Comparison of ENCODE assay signal across 23 cellular contexts in genomic region chr14:54147758-54148157, GRCh38.
DNase-seq lines count a peak whose midpoint lies in the region; ATAC-seq, FAIRE-seq and TF ChIP-seq lines count a peak whose summit lies in the region.
"Had no signal": no experiment of that assay in that cellular context is flagged by ENCODE, and none has a peak within 500 bp of the region (broad histone marks: within the 10 kb centered on the region; RNA-seq: fewer than 3 reads in every experiment).

No MANE protein-coding gene starts in this region.

- H3K9ac ChIP-seq in HepG2 (ENCODE audit: insufficient read depth, low read depth, low read length), result no peak overlapping the region
- H3K9ac ChIP-seq: BLaER1 treated with 17β-estradiol and CSF1 and Interleukin-3, amounts not matched to agents 10 nM and 100 nM had no signal

- H3K79me2 ChIP-seq in HepG2 (ENCODE audit: insufficient read depth, low read length), result no peaks in the 10 kb centered on the region

- CTCF ChIA-PET in HepG2 (lab: Yijun Ruan, JAX; ENCODE audit: low intra/inter-chr PET ratio, low total read pairs), result no interaction called here

- ATAC-seq in HepG2 (no peak), right lobe of liver (no peak), foreskin keratinocyte (no peak)
- ATAC-seq: A549 had no signal

- WGBS in HepG2 (ENCODE audit: low lambda C conversion rate), result 92% methylated on average over 3 of the region's 3 CpGs
- 96% methylated on average over 3 of the region's 3 CpGs for WGBS in right lobe of liver (ENCODE audit: insufficient coverage, low coverage, low lambda C conversion rate, missing lambda C conversion rate)

- H4K20me1 ChIP-seq in HepG2 (ENCODE audit: insufficient read depth, low read length), result no peaks in the 10 kb centered on the region
- H4K20me1 ChIP-seq: BLaER1 treated with 17β-estradiol and CSF1 and Interleukin-3, amounts not matched to agents 10 nM and 100 nM had no signal

- POLR2A ChIA-PET in HepG2 (lab: Yijun Ruan, JAX), result no interaction called here

- H3K36me3 ChIP-seq in HepG2 (replicated peaks in 1 of 2; ENCODE audit: control insufficient read depth in 1 of 2, insufficient read depth in 2 of 2, low read length in 2 of 2) (no peaks in the 10 kb centered on the region), right lobe of liver (no peaks in the 10 kb centered on the region)
- H3K36me3 ChIP-seq: BE2C; BLaER1 treated with 17β-estradiol and CSF1 and Interleukin-3, amounts not matched to agents 10 nM and 100 nM; HAP-1 had no signal

- intact Hi-C loops in HepG2 (cut with micrococcal nuclease; ENCODE audit: unreplicated experiment) (no loop called here), right lobe of liver (cut with DNase I) (no loop called here)

- no peak for FAIRE-seq in HepG2 (lab: Jason Lieb, UNC)
- FAIRE-seq: A549, GM12891, GM18507, H54 had no signal

- no peaks in the 10 kb centered on the region for H3K27me3 ChIP-seq in HepG2 (ENCODE audit: control insufficient read depth in 1 of 2, insufficient read depth in 2 of 2, low read length in 2 of 2)
- H3K27me3 ChIP-seq in right lobe of liver, result no peaks in the 10 kb centered on the region
- H3K27me3 ChIP-seq in foreskin keratinocyte, result no peaks in the 10 kb centered on the region
- H3K27me3 ChIP-seq: BE2C; BLaER1 treated with 17β-estradiol and CSF1 and Interleukin-3, amounts not matched to agents 10 nM and 100 nM had no signal

- H3K4me1 ChIP-seq in HepG2 (ENCODE audit: insufficient read depth, low read length) (peaks cover 14% of the 10 kb centered on the region), right lobe of liver (no peaks in the 10 kb centered on the region), foreskin keratinocyte (peaks cover 15% of the 10 kb centered on the region)
- H3K4me1 ChIP-seq: A549, HAP-1 had no signal

- TF ChIP-seq CTCF in HepG2 (CRISPR knock-in tag; IDR thresholded peaks at IDR 0.05), result no peak
- no peak for TF ChIP-seq CTCF in right lobe of liver (IDR thresholded peaks at IDR 0.05)
- no peak for TF ChIP-seq CTCF in foreskin keratinocyte (conservative IDR thresholded peaks at IDR 0.05)

- TF ChIP-seq POLR2A in HepG2 (IDR thresholded peaks at IDR 0.05; ENCODE audit: insufficient read depth in 1 of 2, low read depth in 2 of 2, low read length in 2 of 2) (no peak), right lobe of liver (IDR thresholded peaks at IDR 0.05) (no peak)

- H3K9me3 ChIP-seq in HepG2 (ENCODE audit: low read length) (peaks cover 32% of the 10 kb centered on the region), right lobe of liver (no peaks in the 10 kb centered on the region)
- H3K9me3 ChIP-seq: A549, BE2C, HAP-1 had no signal

- no peak overlapping the region for H3K4me3 ChIP-seq in HepG2 (replicated peaks in 1 of 3; ENCODE audit: insufficient read depth in 1 of 3, low read depth in 2 of 3, low read length in 3 of 3)
- no peak overlapping the region for H3K4me3 ChIP-seq in right lobe of liver
- H3K4me3 ChIP-seq: A549; BLaER1 treated with 17β-estradiol and CSF1 and Interleukin-3, amounts not matched to agents 10 nM and 100 nM; HAP-1 had no signal

- in situ Hi-C loops in HepG2 (cut with HindIII; ENCODE audit: extremely low pct_ligation_motif_present, low pct_unique_long_range_greater_than_20kb), result no loop called here

- TF ChIP-seq EP300 in HepG2 (IDR thresholded peaks at IDR 0.05; ENCODE audit: low read depth in 2 of 2, low read length in 2 of 2), result no peak
- TF ChIP-seq EP300 in HepG2 (CRISPR knock-in tag; IDR thresholded peaks at IDR 0.05; ENCODE audit: borderline replicate concordance), result no peak

- H3K4me2 ChIP-seq in HepG2 (ENCODE audit: low read depth, low read length), result no peak overlapping the region
- H3K4me2 ChIP-seq: A549 had no signal

- DNase-seq in HepG2 (ENCODE audit: low spot score) (no peak), right lobe of liver (no peak), dermis blood vessel endothelial cell (peak; percentile 3), foreskin keratinocyte (no peak), cerebellar nuclear complex (lab: John Stamatoyannopoulos, UW) (no peak), cerebellar cortex (ENCODE audit: low spot score) (no peak)
- DNase-seq in activated CD4-positive, CD25-positive, alpha-beta regulatory T cell (lab: John Stamatoyannopoulos, UW), result no peak
- DNase-seq: 8988T; ACHN; AML-193; CD4-positive, alpha-beta T cell; CD8-positive, alpha-beta memory T cell; DMS53; DMS79 treated with DMSO at 0.1 percent for 48 hours; GF-D8; GOT3 had no signal

- H2AFZ ChIP-seq in HepG2 (ENCODE audit: low read length), result no peak overlapping the region

- BruUV-seq in HepG2 (replicated peaks; lab: Mats Ljungman, UMichigan), result no TSS peak

- no peak for TF ChIP-seq RAD21 in HepG2 (CRISPR knock-in tag; IDR thresholded peaks at IDR 0.05)

- H3K27ac ChIP-seq in HepG2 (ENCODE audit: extremely low read length, insufficient read depth, low read length) (no peak overlapping the region), right lobe of liver (no peak overlapping the region), foreskin keratinocyte (peak overlapping the region; percentile 21)
- H3K27ac ChIP-seq: A549 had no signal

TF ChIP-seq in HepG2, 621 proteins besides CTCF, POLR2A, EP300 and RAD21:
- TF ChIP-seq TRIM24 (CRISPR knock-in tag; IDR thresholded peaks at IDR 0.05) (no peak), ZNF160 (CRISPR knock-in tag; IDR thresholded peaks at IDR 0.05) (peak; percentile 96)
TF ChIP-seq in HepG2: peak in this region for 1.
